8 cellular contexts compared by ENCODE assay signal in genomic region chr1:26233903-26234643, GRCh38. TPM values are rescaled to one million over a fixed set of nuclear protein-coding genes. Genes with fewer than 3 reads are reported as not detected.
DNase-seq lines count a peak whose midpoint lies in the region; ATAC-seq and TF ChIP-seq lines count a peak whose summit lies in the region.

Gene CEP85 (plus strand): TSS chr1:26234200. CDS start chr1:26239784, 5,584 bp downstream.

- peak within 1 kb of the TSS; percentile 87 for H3K4me2 ChIP-seq in KMS-11

- H3K79me2 ChIP-seq in KMS-11 (ENCODE audit: insufficient read depth, low read depth), result peaks cover 46% of the 10 kb centered on the region

- TSS peak; percentile 78 for BruUV-seq in Panc1 (replicated peaks; lab: Mats Ljungman, UMichigan)

- DNase-seq in DMS79 treated with DMSO at 0.1 percent for 48 hours (lab: John Stamatoyannopoulos, UW), result peak; percentile 99
- peak; percentile 96 for DNase-seq in Panc1 (ENCODE audit: low read depth, low spot score)
- peak; percentile 99 for DNase-seq in activated T-cell treated with anti-CD3 and anti-CD28 coated beads, Interleukin-2, amount 50 U/mL, for 4 hours
- DNase-seq in erythroblast (lab: John Stamatoyannopoulos, UW), result peak; percentile 98 to 100
- DNase-seq in stimulated activated CD8-positive, alpha-beta memory T cell treated with anti-CD3 and anti-CD28 coated beads, Interleukin-4, amount 100 ng/mL, for 48 hours, result peak; percentile 99

- in situ Hi-C loops in Panc1 (cut with HindIII; ENCODE audit: low pct_unique_long_range_greater_than_20kb, low sequenced_read_pairs), result no loop called here

- TF ChIP-seq POLR2A in erythroblast (IDR thresholded peaks at IDR 0.05; ENCODE audit: low read length), result peak; percentile 98

- H3K9me3 ChIP-seq in Panc1 (ENCODE audit: control insufficient read depth, insufficient read depth, low read depth, low read length) (no peaks in the 10 kb centered on the region), mucosa of rectum (ENCODE audit: control insufficient read depth in 2 of 2, low read length in 2 of 2) (no peaks in the 10 kb centered on the region)

- no peaks in the 10 kb centered on the region for H3K9me3 Mint-ChIP-seq in activated T-cell treated with anti-CD3 and anti-CD28 coated beads, Interleukin-2, amount 50 U/mL, for 4 hours

- intact Hi-C loops in Panc1 (cut with micrococcal nuclease; ENCODE audit: unreplicated experiment), result no loop called here

- no peaks in the 10 kb centered on the region for H4K20me1 ChIP-seq in KMS-11 (ENCODE audit: insufficient read depth)

- no peaks in the 10 kb centered on the region for H3K27me3 Mint-ChIP-seq in activated T-cell treated with anti-CD3 and anti-CD28 coated beads, Interleukin-2, amount 50 U/mL, for 4 hours (ENCODE audit: low read depth)

- H3K27me3 ChIP-seq in KMS-11 (ENCODE audit: insufficient read depth, low read depth) (no peaks in the 10 kb centered on the region), Panc1 (ENCODE audit: control insufficient read depth, insufficient read depth, low read length) (no peaks in the 10 kb centered on the region), mucosa of rectum (ENCODE audit: control insufficient read depth in 2 of 2, insufficient read depth in 2 of 2, low read length in 2 of 2) (no peaks in the 10 kb centered on the region)

- no peaks in the 10 kb centered on the region for H3K36me3 ChIP-seq in KMS-11 (ENCODE audit: insufficient read depth)
- H3K36me3 ChIP-seq in Panc1 (ENCODE audit: control insufficient read depth, insufficient read depth, low read length), result peaks cover 2% of the 10 kb centered on the region; the same call in 1 of the 2 replicates
- no peaks in the 10 kb centered on the region for H3K36me3 ChIP-seq in mucosa of rectum (ENCODE audit: control insufficient read depth in 2 of 2, insufficient read depth in 2 of 2, low read length in 2 of 2)

- H3K4me3 Mint-ChIP-seq in activated T-cell treated with anti-CD3 and anti-CD28 coated beads, Interleukin-2, amount 50 U/mL, for 4 hours, result peak within 1 kb of the TSS; percentile 98

- POLR2A ChIA-PET in Panc1 (lab: Charles Lee), result interaction anchor here (0.6 to 0.7 kb wide), 2 partner anchors 211 to 214 kb away, joined by 3 read pairs; no protein-coding TSS in a partner anchor

- CTCF ChIA-PET in Panc1 (lab: Charles Lee), result interaction anchor here (0.6 to 2.2 kb wide), 11 partner anchors 14 to 198 kb away, joined by 3 to 10 read pairs (median 5); partner anchors contain the start of genes CATSPER4, CNKSR1 and ZNF593

- H3K4me1 ChIP-seq in KMS-11 (ENCODE audit: low read depth, poor library complexity, severe bottlenecking), result peaks cover 45% of the 10 kb centered on the region
- peaks cover 28% of the 10 kb centered on the region for H3K4me1 ChIP-seq in Panc1 (ENCODE audit: control insufficient read depth, insufficient read depth, low read length)
- H3K4me1 ChIP-seq in mucosa of rectum (ENCODE audit: control insufficient read depth in 2 of 2, insufficient read depth in 2 of 2, low read length in 2 of 2), result peaks cover 11 to 20% of the 10 kb centered on the region in 2 donors

- peak within 1 kb of the TSS; percentile 74 for H3K9ac ChIP-seq in KMS-11
- H3K9ac ChIP-seq in mucosa of rectum (ENCODE audit: low read depth in 1 of 2, low read length in 2 of 2), result peak within 1 kb of the TSS; percentile 86 to 90

- no peak for TF ChIP-seq CTCF in KMS-11 (conservative IDR thresholded peaks at IDR 0.05; ENCODE audit: low read depth, low read length)
- peak; percentile 95 for TF ChIP-seq CTCF in Panc1 (IDR thresholded peaks at IDR 0.05)

- H2AFZ ChIP-seq in KMS-11 (ENCODE audit: low read depth), result peak within 1 kb of the TSS; percentile 84

- H3K4me1 Mint-ChIP-seq in activated T-cell treated with anti-CD3 and anti-CD28 coated beads, Interleukin-2, amount 50 U/mL, for 4 hours (ENCODE audit: low read depth), result peaks cover 32% of the 10 kb centered on the region

- ATAC-seq in GM21737 (IDR thresholded peaks at IDR 0.05; ENCODE audit: unreplicated experiment) (peak; percentile 85), Panc1 (peak; percentile 99)
- ATAC-seq in activated T-cell treated with anti-CD3 and anti-CD28 coated beads, Interleukin-2, amount 50 U/mL, for 4 hours, result peak; percentile 92 to 95

- H3K36me3 Mint-ChIP-seq in activated T-cell treated with anti-CD3 and anti-CD28 coated beads, Interleukin-2, amount 50 U/mL, for 4 hours (ENCODE audit: insufficient read depth), result peaks cover 4% of the 10 kb centered on the region

- peak within 1 kb of the TSS; percentile 70 for H3K4me3 ChIP-seq in KMS-11 (IDR thresholded peaks at IDR 0.05; ENCODE audit: insufficient read depth, low read depth, low read length)
- H3K4me3 ChIP-seq in Panc1 (ENCODE audit: low read depth in 2 of 2, low read length in 2 of 2), result peak within 1 kb of the TSS; percentile 95
- peak within 1 kb of the TSS; percentile 93 to 97 for H3K4me3 ChIP-seq in mucosa of rectum (ENCODE audit: low read length in 2 of 2)

- H3K27ac ChIP-seq in KMS-11 (peak within 1 kb of the TSS; percentile 74), Panc1 (ENCODE audit: low read length) (peak within 1 kb of the TSS; percentile 98), mucosa of rectum (ENCODE audit: low read depth in 2 of 2, low read length in 2 of 2) (peak within 1 kb of the TSS; percentile 89 to 91)

RNA-seq across cellular contexts. Expression of gene CEP85, which starts in this region (rescaled TPM):
- total RNA-seq in Panc1 (2021; ENCODE audit: unreplicated experiment), result 51.8 TPM
- polyA plus RNA-seq in Panc1 (2012; ENCODE audit: insufficient read length), result 25.8 TPM
- 10 to 100 TPM; 25.5 to 28.7 (median 25.7) TPM for total RNA-seq in activated T-cell treated with anti-CD3 and anti-CD28 coated beads, Interleukin-2, amount 50 U/mL, for 4 hours

Comparison
In these comparisons a context has a peak if more than half of its experiments do, and no peak if none do; other contexts are left out.
1. Peak in every context shown above with its lines: DNase-seq, ATAC-seq, H3K4me3 ChIP-seq and H3K27ac ChIP-seq.